ENCODE assay signal across 30 cellular contexts in the genomic region with DNA sequence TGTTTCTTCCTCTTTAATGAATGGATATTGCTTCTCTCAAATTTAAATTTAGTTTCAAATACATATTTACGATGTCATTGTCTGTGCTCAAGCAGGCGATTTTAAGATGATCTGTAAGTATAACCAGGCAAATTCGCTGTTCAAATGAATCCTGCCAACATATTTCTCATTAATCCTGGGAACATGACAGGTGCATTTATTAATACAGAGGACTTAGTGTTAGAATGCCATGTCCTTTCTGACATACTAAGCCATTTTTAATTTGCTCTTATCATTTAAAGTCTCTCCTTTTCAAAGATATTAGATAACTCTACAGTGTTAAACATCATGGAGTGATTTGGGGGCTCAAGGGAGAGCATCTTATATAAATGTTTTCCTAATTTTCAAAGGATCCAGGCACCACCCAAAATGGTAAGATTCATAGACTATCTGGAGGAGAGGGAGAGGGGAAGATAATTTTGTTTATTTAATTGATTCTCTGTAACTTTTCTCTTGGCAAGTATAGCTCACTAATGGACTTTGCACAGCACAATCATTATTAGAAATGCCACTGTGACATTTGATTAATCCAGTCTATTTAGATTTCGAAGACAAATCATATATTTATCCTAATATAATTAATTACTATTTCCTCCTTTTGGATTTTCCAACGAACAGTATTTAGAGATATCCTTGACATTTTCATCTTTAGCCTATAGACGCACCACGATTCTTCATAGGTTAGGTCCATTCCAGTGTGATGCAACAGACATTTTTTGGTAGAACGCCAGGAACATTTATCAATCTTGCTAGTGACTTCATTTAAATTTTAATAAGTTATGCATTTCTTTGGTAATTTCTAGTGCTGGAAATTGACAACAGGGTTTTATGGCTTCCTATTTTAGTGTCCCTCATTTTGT.
"Had no signal": no experiment of that assay in that cellular context is flagged by ENCODE, and none has a peak within 500 bp of the region (broad histone marks: within the 10 kb centered on the region; RNA-seq: fewer than 3 reads in every experiment).

No MANE protein-coding gene starts in this region.

- H3K4me3 Mint-ChIP-seq: memory B cell; naive thymus-derived CD8-positive, alpha-beta T cell; nephron; neural crest cell; stimulated activated naive B cell treated with anti-CD40 and anti-IgM and Interleukin-4, amounts not matched to agents 10 μg/mL and 1 μg/mL and 100 μg/mL, for 72 hours had no signal

- H3K27me3 ChIP-seq: left lung, neutrophil, right atrium auricular region, stomach, tibial nerve, upper lobe of left lung, vagina had no signal

- H3K4me3 ChIP-seq: left lung, lung, mucosa of descending colon, right atrium auricular region, skin epidermis, stomach, thoracic aorta, tibial nerve, upper lobe of left lung, vagina had no signal

- H3K36me3 ChIP-seq: left lung, neutrophil, right atrium auricular region, stomach, thoracic aorta, tibial nerve, upper lobe of left lung, vagina had no signal

- DNase-seq: head of caudate nucleus; hippocampal formation; kidney glomerular epithelial cell; left cardiac atrium; left lung; midbrain; mucosa of descending colon; naive thymus-derived CD8-positive, alpha-beta T cell; occipital lobe; stimulated activated CD4-positive, alpha-beta T cell treated with anti-CD3 and anti-CD28 coated beads, Interleukin-12 subunit alpha, Interleukin-12 subunit beta, amount 100 ng/mL, for 4 hours; stimulated activated CD4-positive, alpha-beta T cell treated with anti-CD3 and anti-CD28 coated beads, Interleukin-15, amount 100 ng/mL, for 24 hours; stimulated activated CD4-positive, alpha-beta T cell treated with anti-CD3 and anti-CD28 coated beads, Interleukin-2, amount 100 ng/mL, for 24 hours; stimulated activated CD4-positive, alpha-beta T cell treated with anti-CD3 and anti-CD28 coated beads, Interleukin-4, amount 100 ng/mL, for 1 hour; stimulated activated naive B cell treated with anti-CD40 and anti-IgM and Interleukin-4, amounts not matched to agents 10 μg/mL and 1 μg/mL and 100 μg/mL, for 72 hours; stimulated activated naive CD8-positive, alpha-beta T cell treated with anti-CD3 and anti-CD28 coated beads, Interleukin-15, Interleukin-2, amounts not matched to agents 100 U/mL and 50 U/mL, for 24 hours; stomach; upper lobe of left lung had no signal

- H3K4me1 Mint-ChIP-seq: memory B cell; naive thymus-derived CD8-positive, alpha-beta T cell; nephron; stimulated activated naive B cell treated with anti-CD40 and anti-IgM and Interleukin-4, amounts not matched to agents 10 μg/mL and 1 μg/mL and 100 μg/mL, for 72 hours had no signal

- FAIRE-seq: keratinocyte had no signal

- H3K9me3 ChIP-seq: left lung, mucosa of descending colon, neutrophil, right atrium auricular region, stomach, thoracic aorta, tibial nerve, upper lobe of left lung, vagina had no signal

- H3K9me3 Mint-ChIP-seq: memory B cell; nephron; neural crest cell; stimulated activated naive B cell treated with anti-CD40 and anti-IgM and Interleukin-4, amounts not matched to agents 10 μg/mL and 1 μg/mL and 100 μg/mL, for 72 hours had no signal

- ATAC-seq: left cardiac atrium; left lung; mucosa of descending colon; naive thymus-derived CD8-positive, alpha-beta T cell; sciatic nerve; stimulated activated naive B cell treated with anti-CD40 and anti-IgM and Interleukin-4, amounts not matched to agents 10 μg/mL and 1 μg/mL and 100 μg/mL, for 72 hours; stimulated activated naive CD8-positive, alpha-beta T cell treated with anti-CD3 and anti-CD28 coated beads, Interleukin-15, Interleukin-2, amounts not matched to agents 100 U/mL and 50 U/mL, for 24 hours had no signal

- H3K27ac ChIP-seq: left lung, neutrophil, right atrium auricular region, skin epidermis, stomach, thoracic aorta, tibial nerve, upper lobe of left lung, vagina had no signal

- H3K36me3 Mint-ChIP-seq: memory B cell; naive thymus-derived CD8-positive, alpha-beta T cell; stimulated activated naive B cell treated with anti-CD40 and anti-IgM and Interleukin-4, amounts not matched to agents 10 μg/mL and 1 μg/mL and 100 μg/mL, for 72 hours had no signal

- H3K27ac Mint-ChIP-seq: memory B cell; nephron; progenitor cell of endocrine pancreas; stimulated activated naive B cell treated with anti-CD40 and anti-IgM and Interleukin-4, amounts not matched to agents 10 μg/mL and 1 μg/mL and 100 μg/mL, for 72 hours had no signal

- H3K4me1 ChIP-seq: left lung, right atrium auricular region, stomach, tibial nerve, upper lobe of left lung, vagina had no signal
